Comparison of ENCODE assay signal across 8 cellular contexts in genomic region chr7:74657692-74658170, GRCh38. TPM values are rescaled to one million over a fixed set of nuclear protein-coding genes. Genes with fewer than 3 reads are reported as not detected.
A peak's percentile ranks its signal among the peaks of the same experiment; 100 is the strongest.
DNase-seq lines count a peak whose midpoint lies in the region; ATAC-seq, FAIRE-seq and TF ChIP-seq lines count a peak whose summit lies in the region.

TSS of gene GTF2I (plus strand) at chr7:74657718. CDS start at chr7:74689129, 31,411 bp downstream.

- H3K9me3 Mint-ChIP-seq in nephron progenitor cell = no peaks in the 10 kb centered on the region

- peak; percentile 30 for ATAC-seq in GM19035 (IDR thresholded peaks at IDR 0.05; ENCODE audit: unreplicated experiment)
- peak; percentile 17 for ATAC-seq in HG03175 (IDR thresholded peaks at IDR 0.05; ENCODE audit: unreplicated experiment)
- peak; percentile 15 to 16 for ATAC-seq in activated CD4-positive, CD25-positive, alpha-beta regulatory T cell treated with anti-CD3 and anti-CD28 coated beads, Interleukin-2, amount 50 U/mL, for 24 hours
- peak; percentile 17 for ATAC-seq in esophagus mucosa

- CTCF ChIA-PET in AG04449 (lab: Yijun Ruan, JAX) = interaction anchor here (0.8 kb wide), 1 partner anchor 29 kb away, joined by 4 read pairs; no protein-coding TSS in a partner anchor

- POLR2A ChIA-PET in AG04449 (lab: Yijun Ruan, JAX) = interaction anchor here (0.6 to 1.4 kb wide), 3 partner anchors 13 to 35 kb away, joined by 3 to 5 read pairs (median 4); no protein-coding TSS in a partner anchor

- FAIRE-seq in GM19239 (lab: Jason Lieb, UNC) = no peak

- peak within 1 kb of the TSS; percentile 99 for H3K27ac Mint-ChIP-seq in nephron progenitor cell

- H3K27me3 Mint-ChIP-seq in nephron progenitor cell (ENCODE audit: low read depth, poor library complexity) = peaks cover 6% of the 10 kb centered on the region

- DNase-seq in AG04449 (ENCODE audit: low read depth, low spot score) = no peak
- DNase-seq in nephron progenitor cell = peak; percentile 69
- no peak for DNase-seq in GM19239 (ENCODE audit: insufficient read length, low spot score)
- no peak for DNase-seq in NCI-H2029 treated with DMSO at 0.1 percent for 48 hours (lab: John Stamatoyannopoulos, UW)

- H3K4me1 Mint-ChIP-seq in nephron progenitor cell = peaks cover 53% of the 10 kb centered on the region

- peak within 1 kb of the TSS; percentile 94 for H3K4me3 Mint-ChIP-seq in nephron progenitor cell

- H3K4me3 ChIP-seq in AG04449 (ENCODE audit: low read depth, low read length) = peak within 1 kb of the TSS; percentile 75

- TF ChIP-seq CTCF in AG04449 (IDR thresholded peaks at IDR 0.05; ENCODE audit: insufficient read depth, low read length, missing control alignments) (no peak), nephron progenitor cell (IDR thresholded peaks at IDR 0.05) (no peak)

- peaks cover 23% of the 10 kb centered on the region for H3K36me3 Mint-ChIP-seq in nephron progenitor cell (ENCODE audit: low read depth)

RNA-seq across cellular contexts. Expression of gene GTF2I, which starts in this region (rescaled TPM):
- total RNA-seq in esophagus mucosa = 130 TPM
